ENCODE assay signal across 8 cellular contexts in genomic region chr9:35490155-35490909, GRCh38. TPM values are rescaled to one million over a fixed set of nuclear protein-coding genes. Genes with fewer than 3 reads are reported as not detected.
DNase-seq lines count a peak whose midpoint lies in the region; ATAC-seq, FAIRE-seq and TF ChIP-seq lines count a peak whose summit lies in the region.

No MANE protein-coding gene starts in this region.

- RAD21 ChIA-PET in GM12878 (lab: Charles Lee; ENCODE audit: unreplicated experiment): no interaction called here

- intact Hi-C loops in CD4-positive, alpha-beta memory T cell (cut with micrococcal nuclease): no loop called here
- intact Hi-C loops in GM12878 (cut with micrococcal nuclease; ENCODE audit: unreplicated experiment): no loop called here

- SMC1A ChIA-PET in GM12878 (lab: Charles Lee; ENCODE audit: uncharacterized antibody, unreplicated experiment): no interaction called here

- H3K4me2 ChIP-seq in GM12878 (ENCODE audit: control insufficient read depth, insufficient read depth) (peak overlapping the region; percentile 49), skeletal muscle satellite cell (ENCODE audit: low read length) (peak overlapping the region; percentile 92)

- no peaks in the 10 kb centered on the region for H4K20me1 ChIP-seq in GM12878 (ENCODE audit: control insufficient read depth, insufficient read depth)

- CTCF ChIA-PET in CD4-positive, alpha-beta memory T cell (lab: Charles Lee; ENCODE audit: partially characterized antibody): interaction anchor here (0.9 to 1.3 kb wide), 3 partner anchors 12 to 63 kb away, joined by 3 to 4 read pairs (median 3); no protein-coding TSS in a partner anchor
- CTCF ChIA-PET in GM12878 (lab: Yijun Ruan, JAX): no interaction called here

- peaks cover 12% of the 10 kb centered on the region for H3K4me1 ChIP-seq in CD4-positive, alpha-beta memory T cell (ENCODE audit: insufficient read depth, low read length)
- H3K4me1 ChIP-seq in HUES6 (ENCODE audit: control insufficient read depth, insufficient read depth, low read length) (peaks cover 21% of the 10 kb centered on the region), GM12878 (ENCODE audit: control insufficient read depth, insufficient read depth, low read length) (no peaks in the 10 kb centered on the region), iPS-20b (ENCODE audit: insufficient read depth, low read length) (peaks cover 21% of the 10 kb centered on the region), skeletal muscle satellite cell (ENCODE audit: control insufficient read depth, insufficient read depth, low read length) (peaks cover 21% of the 10 kb centered on the region)

- no peaks in the 10 kb centered on the region for H3K36me3 ChIP-seq in CD4-positive, alpha-beta memory T cell (ENCODE audit: insufficient read depth, low read length)
- H3K36me3 ChIP-seq in HUES6 (ENCODE audit: control insufficient read depth, insufficient read depth, low read length) (no peaks in the 10 kb centered on the region), GM12878 (ENCODE audit: control insufficient read depth in 2 of 2, insufficient read depth in 2 of 2, low read length in 1 of 2) (no peaks in the 10 kb centered on the region), iPS-20b (ENCODE audit: insufficient read depth, low read depth, low read length) (no peaks in the 10 kb centered on the region), skeletal muscle satellite cell (ENCODE audit: insufficient read depth, low read length) (peaks cover under 1% of the 10 kb centered on the region)

- H2AFZ ChIP-seq in GM12878 (ENCODE audit: control insufficient read depth, low read depth, low read length): peak overlapping the region; percentile 70

- H3K27me3 Mint-ChIP-seq in CD4-positive, alpha-beta memory T cell: peaks cover 16 to 23% of the 10 kb centered on the region in 2 donors

- H3K27ac Mint-ChIP-seq in CD4-positive, alpha-beta memory T cell: peak overlapping the region in 2 of 7 donors; percentile 31 to 35

- H3K4me3 ChIP-seq in CD4-positive, alpha-beta memory T cell (ENCODE audit: low read length in 2 of 2): peak overlapping the region in 1 of 2 donors; percentile 45
- H3K4me3 ChIP-seq in HUES6 (ENCODE audit: low read depth, low read length) (peak overlapping the region; percentile 99), GM12878 (peak overlapping the region; percentile 50; the same call in 1 of the 2 replicates), iPS-20b (ENCODE audit: low read length) (peak overlapping the region; percentile 90), skeletal muscle satellite cell (ENCODE audit: low read length) (peak overlapping the region; percentile 94)

- WGBS in GM12878 (ENCODE audit: insufficient coverage, insufficient replicate concordance, low lambda C conversion rate, missing lambda C conversion rate): 53% methylated on average over 39 of the region's 44 CpGs

- in situ Hi-C loops in GM12878 (cut with MboI): no loop called here

- no peak for ATAC-seq in GM12878
- ATAC-seq in HG03565 (IDR thresholded peaks at IDR 0.05; ENCODE audit: unreplicated experiment): no peak
- ATAC-seq in HG02973 (IDR thresholded peaks at IDR 0.05; ENCODE audit: unreplicated experiment): no peak

- no peak overlapping the region for H3K27ac ChIP-seq in CD4-positive, alpha-beta memory T cell (ENCODE audit: low read depth, low read length)
- H3K27ac ChIP-seq in HUES6 (ENCODE audit: low read depth, low read length) (peak overlapping the region; percentile 54; the same call in 1 of the 2 replicates), GM12878 (ENCODE audit: control insufficient read depth, insufficient read depth) (no peak overlapping the region), iPS-20b (ENCODE audit: low read length) (no peak overlapping the region)

- no peaks in the 10 kb centered on the region for H3K9me3 Mint-ChIP-seq in CD4-positive, alpha-beta memory T cell

- TF ChIP-seq POLR2A in GM12878 (IDR thresholded peaks at IDR 0.05; ENCODE audit: low read depth, low read length): no peak

- H3K4me3 Mint-ChIP-seq in CD4-positive, alpha-beta memory T cell: peak overlapping the region; percentile 55 to 85 (median 78)

- H3K9ac ChIP-seq in HUES6 (ENCODE audit: low read length) (peak overlapping the region; percentile 73), GM12878 (ENCODE audit: control insufficient read depth, insufficient read depth, low read length) (no peak overlapping the region), iPS-20b (ENCODE audit: low read depth, low read length) (peak overlapping the region; percentile 57; the same call in 1 of the 2 replicates), skeletal muscle satellite cell (ENCODE audit: low read depth, low read length) (peak overlapping the region; percentile 94)

- no peak for TF ChIP-seq EP300 in GM12878 (IDR thresholded peaks at IDR 0.05; ENCODE audit: borderline replicate concordance in 1 of 2, control insufficient read depth in 1 of 2, low read depth in 2 of 2, low read length in 2 of 2)

- no peak for TF ChIP-seq CTCF in GM12878 (IDR thresholded peaks at IDR 0.05 in 2 of 3, conservative IDR thresholded peaks at IDR 0.05 in 1 of 3; ENCODE audit: control insufficient read depth in 2 of 3, extremely low read depth in 1 of 3, insufficient read depth in 1 of 3, low read depth in 3 of 3, low read length in 3 of 3)

- no TSS peak for BruUV-seq in GM12878 (replicated peaks; lab: Mats Ljungman, UMichigan)

- no peaks in the 10 kb centered on the region for H3K79me2 ChIP-seq in GM12878 (ENCODE audit: control insufficient read depth, insufficient read depth, low read length)

- POLR2A ChIA-PET in CD4-positive, alpha-beta memory T cell (lab: Charles Lee; ENCODE audit: partially characterized antibody): no interaction called here
- POLR2A ChIA-PET in GM12878 (lab: Charles Lee): no interaction called here

- FAIRE-seq in GM12878 (lab: Jason Lieb, UNC): no peak

- H3K27me3 ChIP-seq in CD4-positive, alpha-beta memory T cell (ENCODE audit: insufficient read depth, low read length): peaks cover 6% of the 10 kb centered on the region
- H3K27me3 ChIP-seq in HUES6 (ENCODE audit: control insufficient read depth, insufficient read depth, low read length) (no peaks in the 10 kb centered on the region), GM12878 (replicated peaks in 1 of 2; ENCODE audit: control insufficient read depth in 2 of 2, insufficient read depth in 2 of 2, low read length in 1 of 2) (peaks cover 4 to 7% of the 10 kb centered on the region in 2 experiments; a peak in 3 of 4 replicates), iPS-20b (ENCODE audit: insufficient read depth, low read length) (peaks cover 11% of the 10 kb centered on the region; the same call in 1 of the 2 replicates), skeletal muscle satellite cell (ENCODE audit: control insufficient read depth, insufficient read depth, low read length) (no peaks in the 10 kb centered on the region)

- peaks cover 9 to 22% (median 15%) of the 10 kb centered on the region in 4 donors for H3K4me1 Mint-ChIP-seq in CD4-positive, alpha-beta memory T cell

- DNase-seq in CD4-positive, alpha-beta memory T cell: no peak
- DNase-seq in GM12878 (ENCODE audit: low read depth, low spot score): no peak
- DNase-seq in COR-L47 (lab: John Stamatoyannopoulos, UW): no peak

- TF ChIP-seq RAD21 in GM12878 (IDR thresholded peaks at IDR 0.05; ENCODE audit: insufficient read depth, low read depth, low read length): no peak

- H3K36me3 Mint-ChIP-seq in CD4-positive, alpha-beta memory T cell: no peaks in the 10 kb centered on the region

- H3K9me3 ChIP-seq in CD4-positive, alpha-beta memory T cell (ENCODE audit: control insufficient read depth in 1 of 2, low read length in 2 of 2): no peaks in the 10 kb centered on the region
- H3K9me3 ChIP-seq in HUES6 (ENCODE audit: control insufficient read depth, insufficient read depth, low read depth, low read length) (no peaks in the 10 kb centered on the region), GM12878 (replicated peaks; ENCODE audit: control insufficient read depth, insufficient read depth, low read length) (no peaks in the 10 kb centered on the region), iPS-20b (ENCODE audit: insufficient read depth, low read depth, low read length) (no peaks in the 10 kb centered on the region), skeletal muscle satellite cell (replicated peaks; ENCODE audit: low read length) (no peaks in the 10 kb centered on the region)

TF ChIP-seq in GM12878, 131 proteins besides CTCF, POLR2A, EP300 and RAD21 (continues in another document):
- no peak for TF ChIP-seq RELA (IDR thresholded peaks at IDR 0.05; ENCODE audit: borderline replicate concordance, partially characterized antibody)
- no peak for TF ChIP-seq PKNOX1 (IDR thresholded peaks at IDR 0.05)
- TF ChIP-seq ZNF217 (IDR thresholded peaks at IDR 0.05): no peak
- TF ChIP-seq SUZ12 (IDR thresholded peaks at IDR 0.05; ENCODE audit: unreplicated experiment): no peak
- TF ChIP-seq NFYA (IDR thresholded peaks at IDR 0.05; ENCODE audit: borderline replicate concordance, low read depth, low read length): no peak

RNA-seq across cellular contexts. Expression of gene RUSC2, which starts 0.4 kb away (rescaled TPM):
- under 1 TPM; 0.50 to 0.55 TPM for total RNA-seq in CD4-positive, alpha-beta memory T cell
- under 1 TPM in 1 of 2 donors, not detected in 1; 0.05 TPM for polyA plus RNA-seq in CD4-positive, alpha-beta memory T cell
- not detected in 2 replicates for total RNA-seq in GM12878 (2013; cell fraction: nucleolus; rRNA removed)
- total RNA-seq in GM12878 (2014; rRNA removed) (not detected in 2 replicates), GM12878 (2014; rRNA removed; fragmentation: Illumina TruSeq; extraction: Trizol) (not detected in 2 replicates), GM12878 (2021) (not detected in 2 replicates)
- not detected for polyA plus RNA-seq in GM12878 (2011; ENCODE audit: low read depth)
- polyA plus RNA-seq in GM12878 (2011; rRNA removed) (not detected in 2 replicates), GM12878 (2014; fragmentation: Illumina TruSeq; extraction: Trizol) (not detected in 2 replicates), GM12878 (2014; fragmentation: Nextera tagmentation; extraction: Ambion mirVana) (not detected), GM12878 (2014; rRNA removed) (not detected in 2 replicates), GM12878 (2016; fragmentation: Nextera tagmentation; extraction: Ambion mirVana) (not detected)
- not detected in 2 replicates for polyA plus RNA-seq in GM12878 (2011; cell fraction: cytosol; rRNA removed)
- 0.03 TPM in 1 of 2 replicates, not detected in the other for polyA plus RNA-seq in GM12878 (2011; cell fraction: nucleus; rRNA removed)
- polyA plus RNA-seq in GM12878 (2012): 0.05 and 0.07 TPM in 2 replicates
- polyA minus RNA-seq in GM12878 (2011; rRNA and poly(A)+ RNA removed): not detected in 2 replicates
- polyA minus RNA-seq in GM12878 (2011; cell fraction: cytosol; rRNA and poly(A)+ RNA removed): not detected in 2 replicates
- not detected in 2 replicates for polyA minus RNA-seq in GM12878 (2011; cell fraction: nucleus; rRNA and poly(A)+ RNA removed)
- total RNA-seq in skeletal muscle satellite cell (2012; rRNA removed): 19.5 and 22.5 TPM in 2 replicates
